ENCODE assay signal across 1 cellular context in genomic region chr19:46202426-46202825, GRCh38.
TF ChIP-seq lines count a peak whose summit lies in the region.

No MANE protein-coding gene starts in this region.

TF ChIP-seq in A549, 52 proteins besides CTCF, POLR2A, EP300 and RAD21:
- peak in 1 of 2 experiments; percentile 0; a peak in 2 of 5 replicates for TF ChIP-seq JUN (IDR thresholded peaks at IDR 0.05)
- no peak for TF ChIP-seq ESRRA (IDR thresholded peaks at IDR 0.05; ENCODE audit: borderline replicate concordance, low read length)
- TF ChIP-seq MYC (IDR thresholded peaks at IDR 0.05; ENCODE audit: borderline replicate concordance, low read length): no peak
- no peak for TF ChIP-seq BCL3 (IDR thresholded peaks at IDR 0.05)
- TF ChIP-seq, protein P1, sequence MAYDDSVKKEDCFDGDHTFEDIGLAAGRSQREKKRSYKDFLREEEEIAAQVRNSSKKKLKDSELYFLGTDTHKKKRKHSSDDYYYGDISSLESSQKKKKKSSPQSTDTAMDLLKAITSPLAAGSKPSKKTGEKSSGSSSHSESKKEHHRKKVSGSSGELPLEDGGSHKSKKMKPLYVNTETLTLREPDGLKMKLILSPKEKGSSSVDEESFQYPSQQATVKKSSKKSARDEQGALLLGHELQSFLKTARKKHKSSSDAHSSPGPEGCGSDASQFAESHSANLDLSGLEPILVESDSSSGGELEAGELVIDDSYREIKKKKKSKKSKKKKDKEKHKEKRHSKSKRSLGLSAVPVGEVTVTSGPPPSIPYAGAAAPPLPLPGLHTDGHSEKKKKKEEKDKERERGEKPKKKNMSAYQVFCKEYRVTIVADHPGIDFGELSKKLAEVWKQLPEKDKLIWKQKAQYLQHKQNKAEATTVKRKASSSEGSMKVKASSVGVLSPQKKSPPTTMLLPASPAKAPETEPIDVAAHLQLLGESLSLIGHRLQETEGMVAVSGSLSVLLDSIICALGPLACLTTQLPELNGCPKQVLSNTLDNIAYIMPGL (CRISPR knock-in tag; IDR thresholded peaks at IDR 0.05; ENCODE audit: borderline replicate concordance): no peak
- TF ChIP-seq, protein P2, sequence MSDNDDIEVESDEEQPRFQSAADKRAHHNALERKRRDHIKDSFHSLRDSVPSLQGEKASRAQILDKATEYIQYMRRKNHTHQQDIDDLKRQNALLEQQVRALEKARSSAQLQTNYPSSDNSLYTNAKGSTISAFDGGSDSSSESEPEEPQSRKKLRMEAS (IDR thresholded peaks at IDR 0.05): 0 out of 2 replicates have a peak, but pooled peaks have one; percentile 11
- TF ChIP-seq KDM5A (IDR thresholded peaks at IDR 0.05): no peak
